ENCODE assay signal across 1 cellular context in the genomic region with DNA sequence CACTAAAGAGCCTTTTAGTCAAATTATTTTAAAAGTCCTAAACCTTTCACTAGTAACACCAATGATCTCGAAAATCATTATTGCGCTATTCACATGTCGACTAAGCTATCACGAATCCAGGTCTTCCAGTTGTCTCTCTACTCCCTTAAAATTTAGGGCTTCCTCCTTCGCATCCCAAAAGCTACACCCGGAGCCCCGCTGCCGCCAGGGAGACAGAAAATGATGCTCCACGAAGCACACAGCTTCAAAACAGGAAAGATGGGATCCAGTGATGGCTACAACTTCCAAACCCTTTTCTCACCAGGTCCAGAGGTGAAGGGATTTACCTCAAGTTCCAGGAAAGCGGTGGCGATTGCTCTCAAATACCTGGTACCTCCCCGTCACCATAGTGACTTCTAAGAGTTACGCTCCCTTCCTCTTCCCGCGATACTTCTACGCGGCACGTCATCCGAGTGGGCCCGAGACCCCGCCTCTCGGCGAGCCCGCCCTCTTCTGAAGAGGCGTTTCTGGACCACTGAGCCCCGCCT.
TF ChIP-seq lines count a peak whose summit lies in the region.

A gene (minus strand): TSS at position 406 of the 527 bp plus-strand sequence. CDS start 14,625 bp downstream, outside the sequence.

TF ChIP-seq in K562, 482 proteins besides CTCF, POLR2A, EP300 and RAD21 (continued from another document):
- TF ChIP-seq XRCC3 (IDR thresholded peaks at IDR 0.05) (no peak), KLF13 (tag; IDR thresholded peaks at IDR 0.05; ENCODE audit: borderline replicate concordance, low read depth) (0 out of 2 replicates have a peak, but pooled peaks have one; percentile 37), NEUROD1 (IDR thresholded peaks at IDR 0.05; ENCODE audit: borderline replicate concordance, low read depth, low read length, partially characterized antibody) (peak; percentile 52), MTA1 (IDR thresholded peaks at IDR 0.05; ENCODE audit: borderline replicate concordance) (peak; percentile 85; the same call in 1 of the 2 replicates), ZNF316 (IDR thresholded peaks at IDR 0.05) (no peak), HCFC1 (IDR thresholded peaks at IDR 0.05; ENCODE audit: low read depth, low read length) (peak; percentile 27; the same call in 1 of the 2 replicates), JUND (IDR thresholded peaks at IDR 0.05; ENCODE audit: borderline replicate concordance, low read depth, low read length) (peak; percentile 44), JUND (tag; IDR thresholded peaks at IDR 0.05; ENCODE audit: borderline replicate concordance, low read depth, low read length) (0 out of 3 replicates have a peak, but pooled peaks have one; percentile 24), BDP1 (IDR thresholded peaks at IDR 0.05; ENCODE audit: insufficient read depth, insufficient read length) (no peak), RFX1 (IDR thresholded peaks at IDR 0.05) (peak; percentile 93), HDAC2 (IDR thresholded peaks at IDR 0.05) (peak; percentile 92), BRD9 (IDR thresholded peaks at IDR 0.05; ENCODE audit: low read depth, partially characterized antibody) (no peak), RCOR1 (IDR thresholded peaks at IDR 0.05; ENCODE audit: borderline replicate concordance in 1 of 2, low read depth in 2 of 2, low read length in 2 of 2) (peak in 1 of 2 experiments; percentile 69; a peak in 2 of 4 replicates), LCOR (CRISPR knock-in tag; IDR thresholded peaks at IDR 0.05) (peak; percentile 52; the same call in 1 of the 2 replicates), BRD4 (IDR thresholded peaks at IDR 0.05) (no peak)
- TF ChIP-seq, protein P1, sequence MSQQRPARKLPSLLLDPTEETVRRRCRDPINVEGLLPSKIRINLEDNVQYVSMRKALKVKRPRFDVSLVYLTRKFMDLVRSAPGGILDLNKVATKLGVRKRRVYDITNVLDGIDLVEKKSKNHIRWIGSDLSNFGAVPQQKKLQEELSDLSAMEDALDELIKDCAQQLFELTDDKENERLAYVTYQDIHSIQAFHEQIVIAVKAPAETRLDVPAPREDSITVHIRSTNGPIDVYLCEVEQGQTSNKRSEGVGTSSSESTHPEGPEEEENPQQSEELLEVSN (IDR thresholded peaks at IDR 0.05; ENCODE audit: borderline replicate concordance in 1 of 2, extremely low read depth in 1 of 2, insufficient read depth in 1 of 2, insufficient read length in 1 of 2, low read depth in 1 of 2, low read length in 1 of 2, poor library complexity in 1 of 2, severe bottlenecking in 1 of 2): peak in 1 of 2 experiments; percentile 26
- TF ChIP-seq, protein P2, sequence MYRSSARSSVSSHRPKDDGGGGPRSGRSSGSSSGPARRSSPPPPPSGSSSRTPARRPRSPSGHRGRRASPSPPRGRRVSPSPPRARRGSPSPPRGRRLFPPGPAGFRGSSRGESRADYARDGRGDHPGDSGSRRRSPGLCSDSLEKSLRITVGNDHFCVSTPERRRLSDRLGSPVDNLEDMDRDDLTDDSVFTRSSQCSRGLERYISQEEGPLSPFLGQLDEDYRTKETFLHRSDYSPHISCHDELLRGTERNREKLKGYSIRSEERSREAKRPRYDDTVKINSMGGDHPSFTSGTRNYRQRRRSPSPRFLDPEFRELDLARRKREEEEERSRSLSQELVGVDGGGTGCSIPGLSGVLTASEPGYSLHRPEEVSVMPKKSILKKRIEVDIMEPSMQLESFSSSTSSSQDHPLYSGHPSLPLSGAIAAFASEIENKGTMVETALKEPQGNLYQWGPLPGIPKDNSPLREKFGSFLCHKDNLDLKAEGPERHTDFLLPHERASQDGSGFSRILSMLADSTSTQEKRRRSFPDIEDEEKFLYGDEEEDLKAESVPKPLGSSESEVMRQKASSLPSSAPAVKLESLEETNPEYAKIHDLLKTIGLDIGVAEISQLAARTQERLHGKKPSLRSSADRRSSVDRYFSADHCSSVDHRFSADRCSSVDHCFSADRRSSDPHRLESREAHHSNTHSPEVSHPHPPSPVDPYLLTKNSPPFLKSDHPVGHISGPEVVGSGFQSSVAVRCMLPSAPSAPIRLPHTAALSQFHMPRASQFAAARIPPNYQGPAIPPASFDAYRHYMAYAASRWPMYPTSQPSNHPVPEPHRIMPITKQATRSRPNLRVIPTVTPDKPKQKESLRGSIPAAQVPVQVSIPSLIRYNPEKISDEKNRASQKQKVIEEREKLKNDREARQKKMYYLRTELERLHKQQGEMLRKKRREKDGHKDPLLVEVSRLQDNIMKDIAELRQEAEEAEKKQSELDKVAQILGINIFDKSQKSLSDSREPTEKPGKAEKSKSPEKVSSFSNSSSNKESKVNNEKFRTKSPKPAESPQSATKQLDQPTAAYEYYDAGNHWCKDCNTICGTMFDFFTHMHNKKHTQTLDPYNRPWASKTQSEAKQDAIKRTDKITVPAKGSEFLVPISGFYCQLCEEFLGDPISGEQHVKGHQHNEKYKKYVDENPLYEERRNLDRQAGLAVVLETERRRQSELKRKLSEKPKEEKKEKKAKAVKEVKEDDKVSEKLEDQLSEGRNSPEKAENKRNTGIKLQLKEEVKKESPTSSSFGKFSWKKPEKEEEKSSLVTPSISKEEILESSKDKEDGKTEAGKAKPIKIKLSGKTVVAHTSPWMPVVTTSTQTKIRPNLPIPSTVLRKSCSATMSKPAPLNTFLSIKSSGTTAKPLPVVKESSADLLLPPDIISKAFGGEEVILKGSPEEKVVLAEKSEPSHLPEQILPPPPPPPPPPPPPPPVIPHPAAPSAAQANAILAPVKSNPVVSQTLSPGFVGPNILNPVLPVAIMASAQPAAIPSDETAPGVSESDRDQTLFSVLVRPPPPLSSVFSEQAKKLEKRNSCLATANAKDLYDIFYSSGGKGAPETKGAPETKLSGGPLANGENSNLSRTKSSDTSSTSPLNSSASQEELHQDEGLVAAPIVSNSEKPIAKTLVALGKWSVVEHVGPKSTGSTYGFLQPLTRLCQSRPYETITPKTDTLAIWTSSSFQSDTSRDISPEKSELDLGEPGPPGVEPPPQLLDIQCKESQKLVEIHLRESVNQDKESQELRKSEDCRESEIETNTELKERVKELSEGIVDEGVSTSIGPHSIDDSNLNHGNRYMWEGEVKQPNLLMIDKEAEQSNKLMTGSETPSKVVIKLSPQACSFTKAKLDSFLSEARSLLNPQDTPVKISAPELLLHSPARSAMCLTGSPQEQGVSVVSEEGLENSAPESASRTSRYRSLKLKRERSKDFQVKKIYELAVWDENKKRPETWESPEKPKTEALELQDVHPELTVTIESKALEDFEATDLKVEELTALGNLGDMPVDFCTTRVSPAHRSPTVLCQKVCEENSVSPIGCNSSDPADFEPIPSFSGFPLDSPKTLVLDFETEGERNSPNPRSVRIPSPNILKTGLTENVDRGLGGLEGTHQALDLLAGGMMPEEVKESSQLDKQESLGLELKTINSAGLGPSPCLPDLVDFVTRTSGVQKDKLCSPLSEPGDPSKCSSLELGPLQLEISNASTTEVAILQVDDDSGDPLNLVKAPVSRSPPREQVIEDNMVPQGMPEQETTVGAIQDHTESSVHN (IDR thresholded peaks at IDR 0.05; ENCODE audit: borderline replicate concordance in 1 of 2, low read depth in 1 of 2): no peak
- TF ChIP-seq, protein P3, sequence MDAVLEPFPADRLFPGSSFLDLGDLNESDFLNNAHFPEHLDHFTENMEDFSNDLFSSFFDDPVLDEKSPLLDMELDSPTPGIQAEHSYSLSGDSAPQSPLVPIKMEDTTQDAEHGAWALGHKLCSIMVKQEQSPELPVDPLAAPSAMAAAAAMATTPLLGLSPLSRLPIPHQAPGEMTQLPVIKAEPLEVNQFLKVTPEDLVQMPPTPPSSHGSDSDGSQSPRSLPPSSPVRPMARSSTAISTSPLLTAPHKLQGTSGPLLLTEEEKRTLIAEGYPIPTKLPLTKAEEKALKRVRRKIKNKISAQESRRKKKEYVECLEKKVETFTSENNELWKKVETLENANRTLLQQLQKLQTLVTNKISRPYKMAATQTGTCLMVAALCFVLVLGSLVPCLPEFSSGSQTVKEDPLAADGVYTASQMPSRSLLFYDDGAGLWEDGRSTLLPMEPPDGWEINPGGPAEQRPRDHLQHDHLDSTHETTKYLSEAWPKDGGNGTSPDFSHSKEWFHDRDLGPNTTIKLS (IDR thresholded peaks at IDR 0.05; ENCODE audit: borderline replicate concordance, low read depth): peak; percentile 69; the same call in 1 of the 2 replicates
- TF ChIP-seq, protein P4, sequence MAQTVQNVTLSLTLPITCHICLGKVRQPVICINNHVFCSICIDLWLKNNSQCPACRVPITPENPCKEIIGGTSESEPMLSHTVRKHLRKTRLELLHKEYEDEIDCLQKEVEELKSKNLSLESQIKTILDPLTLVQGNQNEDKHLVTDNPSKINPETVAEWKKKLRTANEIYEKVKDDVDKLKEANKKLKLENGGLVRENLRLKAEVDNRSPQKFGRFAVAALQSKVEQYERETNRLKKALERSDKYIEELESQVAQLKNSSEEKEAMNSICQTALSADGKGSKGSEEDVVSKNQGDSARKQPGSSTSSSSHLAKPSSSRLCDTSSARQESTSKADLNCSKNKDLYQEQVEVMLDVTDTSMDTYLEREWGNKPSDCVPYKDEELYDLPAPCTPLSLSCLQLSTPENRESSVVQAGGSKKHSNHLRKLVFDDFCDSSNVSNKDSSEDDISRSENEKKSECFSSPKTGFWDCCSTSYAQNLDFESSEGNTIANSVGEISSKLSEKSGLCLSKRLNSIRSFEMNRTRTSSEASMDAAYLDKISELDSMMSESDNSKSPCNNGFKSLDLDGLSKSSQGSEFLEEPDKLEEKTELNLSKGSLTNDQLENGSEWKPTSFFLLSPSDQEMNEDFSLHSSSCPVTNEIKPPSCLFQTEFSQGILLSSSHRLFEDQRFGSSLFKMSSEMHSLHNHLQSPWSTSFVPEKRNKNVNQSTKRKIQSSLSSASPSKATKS (CRISPR knock-in tag; IDR thresholded peaks at IDR 0.05): no peak
- TF ChIP-seq, protein P5, sequence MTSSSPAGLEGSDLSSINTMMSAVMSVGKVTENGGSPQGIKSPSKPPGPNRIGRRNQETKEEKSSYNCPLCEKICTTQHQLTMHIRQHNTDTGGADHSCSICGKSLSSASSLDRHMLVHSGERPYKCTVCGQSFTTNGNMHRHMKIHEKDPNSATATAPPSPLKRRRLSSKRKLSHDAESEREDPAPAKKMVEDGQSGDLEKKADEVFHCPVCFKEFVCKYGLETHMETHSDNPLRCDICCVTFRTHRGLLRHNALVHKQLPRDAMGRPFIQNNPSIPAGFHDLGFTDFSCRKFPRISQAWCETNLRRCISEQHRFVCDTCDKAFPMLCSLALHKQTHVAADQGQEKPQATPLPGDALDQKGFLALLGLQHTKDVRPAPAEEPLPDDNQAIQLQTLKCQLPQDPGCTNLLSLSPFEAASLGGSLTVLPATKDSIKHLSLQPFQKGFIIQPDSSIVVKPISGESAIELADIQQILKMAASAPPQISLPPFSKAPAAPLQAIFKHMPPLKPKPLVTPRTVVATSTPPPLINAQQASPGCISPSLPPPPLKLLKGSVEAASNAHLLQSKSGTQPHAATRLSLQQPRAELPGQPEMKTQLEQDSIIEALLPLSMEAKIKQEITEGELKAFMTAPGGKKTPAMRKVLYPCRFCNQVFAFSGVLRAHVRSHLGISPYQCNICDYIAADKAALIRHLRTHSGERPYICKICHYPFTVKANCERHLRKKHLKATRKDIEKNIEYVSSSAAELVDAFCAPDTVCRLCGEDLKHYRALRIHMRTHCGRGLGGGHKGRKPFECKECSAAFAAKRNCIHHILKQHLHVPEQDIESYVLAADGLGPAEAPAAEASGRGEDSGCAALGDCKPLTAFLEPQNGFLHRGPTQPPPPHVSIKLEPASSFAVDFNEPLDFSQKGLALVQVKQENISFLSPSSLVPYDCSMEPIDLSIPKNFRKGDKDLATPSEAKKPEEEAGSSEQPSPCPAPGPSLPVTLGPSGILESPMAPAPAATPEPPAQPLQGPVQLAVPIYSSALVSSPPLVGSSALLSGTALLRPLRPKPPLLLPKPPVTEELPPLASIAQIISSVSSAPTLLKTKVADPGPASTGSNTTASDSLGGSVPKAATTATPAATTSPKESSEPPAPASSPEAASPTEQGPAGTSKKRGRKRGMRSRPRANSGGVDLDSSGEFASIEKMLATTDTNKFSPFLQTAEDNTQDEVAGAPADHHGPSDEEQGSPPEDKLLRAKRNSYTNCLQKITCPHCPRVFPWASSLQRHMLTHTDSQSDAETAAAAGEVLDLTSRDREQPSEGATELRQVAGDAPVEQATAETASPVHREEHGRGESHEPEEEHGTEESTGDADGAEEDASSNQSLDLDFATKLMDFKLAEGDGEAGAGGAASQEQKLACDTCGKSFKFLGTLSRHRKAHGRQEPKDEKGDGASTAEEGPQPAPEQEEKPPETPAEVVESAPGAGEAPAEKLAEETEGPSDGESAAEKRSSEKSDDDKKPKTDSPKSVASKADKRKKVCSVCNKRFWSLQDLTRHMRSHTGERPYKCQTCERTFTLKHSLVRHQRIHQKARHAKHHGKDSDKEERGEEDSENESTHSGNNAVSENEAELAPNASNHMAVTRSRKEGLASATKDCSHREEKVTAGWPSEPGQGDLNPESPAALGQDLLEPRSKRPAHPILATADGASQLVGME (CRISPR knock-in tag; IDR thresholded peaks at IDR 0.05): peak; percentile 95
- TF ChIP-seq, protein P6, sequence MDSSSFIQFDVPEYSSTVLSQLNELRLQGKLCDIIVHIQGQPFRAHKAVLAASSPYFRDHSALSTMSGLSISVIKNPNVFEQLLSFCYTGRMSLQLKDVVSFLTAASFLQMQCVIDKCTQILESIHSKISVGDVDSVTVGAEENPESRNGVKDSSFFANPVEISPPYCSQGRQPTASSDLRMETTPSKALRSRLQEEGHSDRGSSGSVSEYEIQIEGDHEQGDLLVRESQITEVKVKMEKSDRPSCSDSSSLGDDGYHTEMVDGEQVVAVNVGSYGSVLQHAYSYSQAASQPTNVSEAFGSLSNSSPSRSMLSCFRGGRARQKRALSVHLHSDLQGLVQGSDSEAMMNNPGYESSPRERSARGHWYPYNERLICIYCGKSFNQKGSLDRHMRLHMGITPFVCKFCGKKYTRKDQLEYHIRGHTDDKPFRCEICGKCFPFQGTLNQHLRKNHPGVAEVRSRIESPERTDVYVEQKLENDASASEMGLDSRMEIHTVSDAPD (CRISPR knock-in tag; IDR thresholded peaks at IDR 0.05): no peak
- TF ChIP-seq, protein P7, sequence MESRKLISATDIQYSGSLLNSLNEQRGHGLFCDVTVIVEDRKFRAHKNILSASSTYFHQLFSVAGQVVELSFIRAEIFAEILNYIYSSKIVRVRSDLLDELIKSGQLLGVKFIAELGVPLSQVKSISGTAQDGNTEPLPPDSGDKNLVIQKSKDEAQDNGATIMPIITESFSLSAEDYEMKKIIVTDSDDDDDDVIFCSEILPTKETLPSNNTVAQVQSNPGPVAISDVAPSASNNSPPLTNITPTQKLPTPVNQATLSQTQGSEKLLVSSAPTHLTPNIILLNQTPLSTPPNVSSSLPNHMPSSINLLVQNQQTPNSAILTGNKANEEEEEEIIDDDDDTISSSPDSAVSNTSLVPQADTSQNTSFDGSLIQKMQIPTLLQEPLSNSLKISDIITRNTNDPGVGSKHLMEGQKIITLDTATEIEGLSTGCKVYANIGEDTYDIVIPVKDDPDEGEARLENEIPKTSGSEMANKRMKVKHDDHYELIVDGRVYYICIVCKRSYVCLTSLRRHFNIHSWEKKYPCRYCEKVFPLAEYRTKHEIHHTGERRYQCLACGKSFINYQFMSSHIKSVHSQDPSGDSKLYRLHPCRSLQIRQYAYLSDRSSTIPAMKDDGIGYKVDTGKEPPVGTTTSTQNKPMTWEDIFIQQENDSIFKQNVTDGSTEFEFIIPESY (CRISPR knock-in tag; IDR thresholded peaks at IDR 0.05): no peak
